ENCODE assay signal across 1 cellular context in genomic region chr2:45820048-45820447, GRCh38.
TF ChIP-seq lines count a peak whose summit lies in the region.

No MANE protein-coding gene starts in this region.

TF ChIP-seq in A549, 52 proteins besides CTCF, POLR2A, EP300 and RAD21 (continued from another document):
- TF ChIP-seq REST (IDR thresholded peaks at IDR 0.05) (no peak), NPAS2 (CRISPR knock-in tag; IDR thresholded peaks at IDR 0.05; ENCODE audit: borderline replicate concordance) (no peak), HMGXB4 (CRISPR knock-in tag; IDR thresholded peaks at IDR 0.05; ENCODE audit: borderline replicate concordance) (no peak), E2F6 (IDR thresholded peaks at IDR 0.05; ENCODE audit: borderline replicate concordance, low read depth) (no peak), FOSL2 (IDR thresholded peaks at IDR 0.05) (no peak), FOSL2 (CRISPR knock-in tag; IDR thresholded peaks at IDR 0.05) (no peak), HOXA7 (CRISPR knock-in tag; IDR thresholded peaks at IDR 0.05) (no peak)
